ENCODE assay signal across 9 cellular contexts in the genomic region with DNA sequence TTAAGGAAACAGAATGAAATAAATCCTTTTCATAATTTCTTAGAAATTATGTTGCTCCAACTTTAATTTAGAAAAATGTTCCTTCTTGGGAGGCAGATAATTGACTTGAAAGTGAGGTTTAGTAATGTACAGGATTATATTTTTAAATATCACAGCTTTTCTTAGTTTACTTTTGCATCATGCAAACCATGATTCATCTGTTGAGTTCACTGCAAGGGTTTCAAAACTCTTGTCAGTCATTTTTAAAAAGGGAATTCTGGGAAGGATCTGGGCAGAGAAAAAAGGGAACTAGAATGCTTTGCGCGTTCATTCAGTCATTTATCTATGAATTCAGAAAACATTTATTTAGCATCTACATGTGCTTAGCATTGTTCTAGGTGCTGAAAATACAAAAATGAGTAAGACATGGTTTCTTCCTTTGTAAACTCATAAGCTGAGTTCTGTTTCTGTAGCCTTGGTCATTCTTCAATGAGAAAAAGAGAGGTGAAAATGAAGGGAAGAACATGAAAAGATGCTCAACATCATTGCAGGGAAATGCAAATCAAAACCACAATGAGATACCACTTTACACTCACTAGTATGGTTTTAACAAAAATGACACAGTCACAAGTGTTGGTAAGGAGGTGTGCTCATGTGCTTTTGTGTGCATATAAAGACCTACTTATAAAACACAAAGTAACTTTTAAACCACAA.
DNase-seq lines count a peak whose midpoint lies in the region; ATAC-seq and TF ChIP-seq lines count a peak whose summit lies in the region.
"Had no signal": no experiment of that assay in that cellular context is flagged by ENCODE, and none has a peak within 500 bp of the region (broad histone marks: within the 10 kb centered on the region; RNA-seq: fewer than 3 reads in every experiment).

No MANE protein-coding gene starts in this region.

- no peaks in the 10 kb centered on the region for H3K36me3 Mint-ChIP-seq in activated naive CD4-positive, alpha-beta T cell treated with anti-CD3 and anti-CD28 coated beads for 36 hours (ENCODE audit: low read depth)

- H3K27me3 Mint-ChIP-seq in activated naive CD4-positive, alpha-beta T cell treated with anti-CD3 and anti-CD28 coated beads for 36 hours (ENCODE audit: low read depth) = peaks cover 5% of the 10 kb centered on the region

- no peak for DNase-seq in activated naive CD4-positive, alpha-beta T cell treated with anti-CD3 and anti-CD28 coated beads for 36 hours
- DNase-seq in activated naive CD4-positive, alpha-beta T cell treated with Interleukin-2 at 50 U/mL for 16 hours = no peak
- DNase-seq in superior temporal gyrus (ENCODE audit: extremely low spot score) (peak; percentile 36), DMS153 (lab: John Stamatoyannopoulos, UW) (no peak), SIG-M5 (lab: John Stamatoyannopoulos, UW) (no peak), BE2C (no peak)
- DNase-seq: mesendoderm had no signal

- H3K9me3 Mint-ChIP-seq in activated naive CD4-positive, alpha-beta T cell treated with anti-CD3 and anti-CD28 coated beads for 36 hours = no peaks in the 10 kb centered on the region

- no peak for TF ChIP-seq CTCF in BE2C (IDR thresholded peaks at IDR 0.05; ENCODE audit: low read depth, low read length)

- H3K4me1 ChIP-seq in BE2C = no peaks in the 10 kb centered on the region

- H3K27me3 ChIP-seq in BE2C = no peaks in the 10 kb centered on the region

- H3K9me3 ChIP-seq in BE2C = no peaks in the 10 kb centered on the region

- no peaks in the 10 kb centered on the region for H3K36me3 ChIP-seq in BE2C

- peaks cover 33% of the 10 kb centered on the region for H3K4me1 Mint-ChIP-seq in activated naive CD4-positive, alpha-beta T cell treated with anti-CD3 and anti-CD28 coated beads for 36 hours (ENCODE audit: low read depth)

- CTCF ChIA-PET in activated naive CD4-positive, alpha-beta T cell treated with anti-CD3 and anti-CD28 coated beads for 36 hours (lab: Charles Lee) = interaction anchor here (1.3 kb wide), 1 partner anchor 154 kb away, joined by 4 read pairs; no protein-coding TSS in a partner anchor

- intact Hi-C loops in activated naive CD4-positive, alpha-beta T cell treated with anti-CD3 and anti-CD28 coated beads for 36 hours (cut with micrococcal nuclease) = loop anchor here (1.0 to 10.0 kb wide), 13 partner anchors 53 to 1631 kb away; a partner anchor contains a TSS

- peak overlapping the region; percentile 4 for H3K27ac Mint-ChIP-seq in activated naive CD4-positive, alpha-beta T cell treated with anti-CD3 and anti-CD28 coated beads for 36 hours

- ATAC-seq in HG02610 (IDR thresholded peaks at IDR 0.05; ENCODE audit: unreplicated experiment) = peak; percentile 93
- peak; percentile 76 for ATAC-seq in HG03469 (IDR thresholded peaks at IDR 0.05; ENCODE audit: unreplicated experiment)

- no peak overlapping the region for H3K4me3 Mint-ChIP-seq in activated naive CD4-positive, alpha-beta T cell treated with anti-CD3 and anti-CD28 coated beads for 36 hours

- no peak overlapping the region for H3K4me3 ChIP-seq in BE2C (ENCODE audit: low read depth, low read length)
